8 cellular contexts compared by ENCODE assay signal in genomic region chr16:29973384-29974246, GRCh38. TPM values are rescaled to one million over a fixed set of nuclear protein-coding genes. Genes with fewer than 3 reads are reported as not detected.
A peak's percentile ranks its signal among the peaks of the same experiment; 100 is the strongest.
DNase-seq lines count a peak whose midpoint lies in the region; ATAC-seq, FAIRE-seq and TF ChIP-seq lines count a peak whose summit lies in the region.

TSS of gene TAOK2 (plus strand) at chr16:29973868. CDS start at chr16:29977773, 3,905 bp downstream.

- H3K27me3 ChIP-seq in pancreas (no peaks in the 10 kb centered on the region), thyroid gland (no peaks in the 10 kb centered on the region)

- 1 to 3% methylated on average over 61 to 75 of the region's 75 CpGs for WGBS in pancreas, 2 donors
- WGBS in thyroid gland, 2 donors = 2 to 5% methylated on average over 37 to 60 of the region's 75 CpGs

- peaks cover 0 to 5% (median 4%) of the 10 kb centered on the region in 3 donors for H3K36me3 ChIP-seq in pancreas
- H3K36me3 ChIP-seq in thyroid gland = peaks cover 10 to 24% of the 10 kb centered on the region in 2 donors

- H3K4me3 ChIP-seq in pancreas (peak within 1 kb of the TSS; percentile 73 to 93 (median 90)), thyroid gland (replicated peaks in 1 of 3) (peak within 1 kb of the TSS; percentile 24 to 94 (median 66))

- DNase-seq in GM12891 (ENCODE audit: insufficient read length, low spot score) (peak; percentile 100), NCI-H1436 (lab: John Stamatoyannopoulos, UW) (peak; percentile 98), SW480 (ENCODE audit: low spot score) (peak; percentile 98), Right ventricle myocardium inferior (ENCODE audit: missing footprints) (peak; percentile 99), pancreas (peak; percentile 99 to 100 (median 99)), thyroid gland (peak; percentile 99)
- DNase-seq in activated naive CD8-positive, alpha-beta T cell treated with anti-CD3 and anti-CD28 coated beads, Interleukin-2, amount 50 U/mL, for 16 hours (ENCODE audit: low read depth, low spot score) = peak; percentile 95

- TF ChIP-seq POLR2A in GM12891 (IDR thresholded peaks at IDR 0.05; ENCODE audit: low read depth, low read length) (peak; percentile 84), thyroid gland (IDR thresholded peaks at IDR 0.05) (peak in 1 of 2 donors; percentile 87)

- H3K27ac ChIP-seq in pancreas = peak within 1 kb of the TSS in 3 of 4 donors; percentile 56 to 71 (median 66)
- H3K27ac ChIP-seq in thyroid gland = peak within 1 kb of the TSS; percentile 58 to 85 (median 75)

- intact Hi-C loops in Right ventricle myocardium inferior (cut with DNase I) (loop anchor here (1.0 kb wide), 1 partner anchor 12 kb away; no protein-coding TSS in a partner anchor), pancreas (cut with DNase I) (no loop called here), thyroid gland (cut with DNase I) (no loop called here)

- H3K4me1 ChIP-seq in pancreas (peaks cover 0 to 17% (median 9%) of the 10 kb centered on the region in 3 donors), thyroid gland (peaks cover 15 to 33% of the 10 kb centered on the region in 2 donors)

- H3K9me3 ChIP-seq in pancreas (no peaks in the 10 kb centered on the region), thyroid gland (no peaks in the 10 kb centered on the region)

- TF ChIP-seq CTCF in pancreas (IDR thresholded peaks at IDR 0.05) (no peak), thyroid gland (IDR thresholded peaks at IDR 0.05) (no peak)

- ATAC-seq in HG02798 (IDR thresholded peaks at IDR 0.05; ENCODE audit: poor library complexity, unreplicated experiment) = peak; percentile 97
- peak; percentile 99 for ATAC-seq in Right ventricle myocardium inferior
- ATAC-seq in pancreas = peak; percentile 95 to 99 (median 98)

- peak; percentile 95 for FAIRE-seq in GM12891 (lab: Jason Lieb, UNC)
- no peak for FAIRE-seq in pancreas (lab: Jason Lieb, UNC)

TF ChIP-seq in GM12891, 5 proteins besides CTCF, POLR2A, EP300 and RAD21:
- peak; percentile 56 for TF ChIP-seq TAF1 (IDR thresholded peaks at IDR 0.05; ENCODE audit: low read depth, low read length)
- TF ChIP-seq POU2F2 (IDR thresholded peaks at IDR 0.05; ENCODE audit: low read depth, low read length) = 0 out of 2 replicates have a peak, but pooled peaks have one; percentile 39
- TF ChIP-seq POLR2AphosphoS5 (IDR thresholded peaks at IDR 0.05; ENCODE audit: low read depth, low read length) = peak; percentile 85
- peak; percentile 35; the same call in 1 of the 2 replicates for TF ChIP-seq SPI1 (IDR thresholded peaks at IDR 0.05; ENCODE audit: low read depth, low read length)
- TF ChIP-seq PAX5 (IDR thresholded peaks at IDR 0.05; ENCODE audit: insufficient read depth, low read length, severe bottlenecking) = peak; percentile 24
TF ChIP-seq in GM12891: peak in this region for 5.

RNA-seq across cellular contexts. Expression of gene TAOK2, which starts in this region (rescaled TPM):
- 12.2 TPM for polyA plus RNA-seq in GM12891 (2012; ENCODE audit: low read depth, missing spikeins)
- 32.7 TPM for total RNA-seq in Right ventricle myocardium inferior
- total RNA-seq in pancreas = 10 to 100 TPM; 13.5 to 26.1 (median 16.1) TPM
- polyA plus RNA-seq in pancreas = 10 to 100 TPM; 28.7 to 41.1 TPM
- total RNA-seq in thyroid gland = 10 to 100 TPM; 48.8 to 62.6 (median 55.2) TPM

Comparison
In these comparisons a context has a peak if more than half of its experiments do, and no peak if none do; other contexts are left out.
1. Peak in every context shown above with its lines: DNase-seq, ATAC-seq, H3K4me3 ChIP-seq and H3K27ac ChIP-seq.